ENCODE assay signal across 26 cellular contexts in the genomic region with DNA sequence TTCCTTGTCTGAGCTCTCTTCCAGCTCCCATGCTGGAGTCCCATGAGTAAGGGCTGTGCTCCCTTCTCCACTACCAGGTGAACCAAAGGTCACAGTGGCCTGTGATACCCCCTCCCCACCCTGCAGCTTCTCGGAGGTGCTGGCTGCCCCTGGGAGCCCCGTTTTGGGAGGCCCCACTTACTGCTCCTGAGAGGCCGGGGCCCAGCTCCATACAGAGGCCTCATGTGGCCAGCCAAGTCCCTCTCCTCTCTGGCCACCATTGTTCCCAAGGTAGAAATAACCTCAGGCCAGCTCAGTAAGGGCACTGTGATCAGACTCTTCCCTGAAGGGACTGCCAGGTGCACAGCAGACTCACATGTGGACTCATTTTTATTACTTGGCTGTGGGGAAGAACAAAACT. TPM values are rescaled to one million over a fixed set of nuclear protein-coding genes. Genes with fewer than 3 reads are reported as not detected.
DNase-seq lines count a peak whose midpoint lies in the region; ATAC-seq, FAIRE-seq and TF ChIP-seq lines count a peak whose summit lies in the region.
"Had no signal": no experiment of that assay in that cellular context is flagged by ENCODE, and none has a peak within 500 bp of the region (broad histone marks: within the 10 kb centered on the region; RNA-seq: fewer than 3 reads in every experiment).

No MANE protein-coding gene starts in this region.

- H3K4me3 ChIP-seq in HepG2 (replicated peaks in 1 of 3; ENCODE audit: insufficient read depth in 1 of 3, low read depth in 2 of 3, low read length in 3 of 3) (no peak overlapping the region), right lobe of liver (no peak overlapping the region)
- H3K4me3 ChIP-seq: dorsolateral prefrontal cortex had no signal

- TF ChIP-seq POLR2A in HepG2 (IDR thresholded peaks at IDR 0.05; ENCODE audit: insufficient read depth in 1 of 2, low read depth in 2 of 2, low read length in 2 of 2) (no peak), right lobe of liver (IDR thresholded peaks at IDR 0.05) (no peak)

- no peaks in the 10 kb centered on the region; a peak in 1 of 5 replicates for H3K27me3 ChIP-seq in HepG2 (ENCODE audit: control insufficient read depth in 1 of 2, insufficient read depth in 2 of 2, low read length in 2 of 2)
- H3K27me3 ChIP-seq in right lobe of liver = no peaks in the 10 kb centered on the region
- H3K27me3 ChIP-seq: dorsolateral prefrontal cortex, foreskin keratinocyte had no signal

- in situ Hi-C loops in HepG2 (cut with HindIII; ENCODE audit: extremely low pct_ligation_motif_present, low pct_unique_long_range_greater_than_20kb) = no loop called here

- H3K4me1 ChIP-seq in HepG2 (ENCODE audit: insufficient read depth, low read length) (peaks cover 52% of the 10 kb centered on the region), right lobe of liver (peaks cover 0 to 6% (median 0%) of the 10 kb centered on the region in 4 donors)
- H3K4me1 ChIP-seq: foreskin keratinocyte had no signal

- intact Hi-C loops in HepG2 (cut with micrococcal nuclease; ENCODE audit: unreplicated experiment) = no loop called here
- intact Hi-C loops in right lobe of liver (cut with DNase I) = no loop called here
- intact Hi-C loops in natural killer cell (cut with micrococcal nuclease) = no loop called here

- peaks cover 43% of the 10 kb centered on the region for H3K4me1 Mint-ChIP-seq in WTC11
- peaks cover 12 to 31% of the 10 kb centered on the region in 2 donors for H3K4me1 Mint-ChIP-seq in natural killer cell
- peaks cover 80% of the 10 kb centered on the region for H3K4me1 Mint-ChIP-seq in stimulated activated effector memory CD8-positive, alpha-beta T cell treated with anti-CD3 and anti-CD28 coated beads, Interleukin-12 subunit alpha, Interleukin-12 subunit beta, amount 100 ng/mL, for 72 hours

- H3K4me3 Mint-ChIP-seq in WTC11 (no peak overlapping the region), natural killer cell (peak overlapping the region; percentile 1)
- H3K4me3 Mint-ChIP-seq in stimulated activated effector memory CD8-positive, alpha-beta T cell treated with anti-CD3 and anti-CD28 coated beads, Interleukin-12 subunit alpha, Interleukin-12 subunit beta, amount 100 ng/mL, for 72 hours = peak overlapping the region; percentile 48
- H3K4me3 Mint-ChIP-seq: activated B cell treated with CpG ODN at 0.5 μM for 24 hours; activated naive CD4-positive, alpha-beta T cell treated with anti-CD3 and anti-CD28 coated beads for 36 hours; IgD-negative memory B cell; stimulated activated memory B cell treated with anti-CD40 and anti-IgM and Interleukin-4, amounts not matched to agents 10 μg/mL and 1 μg/mL and 100 μg/mL, for 72 hours had no signal

- WGBS in HepG2 (ENCODE audit: low lambda C conversion rate) = 72% methylated on average over 3 of the region's 3 CpGs
- WGBS in right lobe of liver (ENCODE audit: insufficient coverage, low coverage, low lambda C conversion rate, missing lambda C conversion rate) = no CpG with 5 or more reads among the region's 3 CpGs

- POLR2A ChIA-PET in HepG2 (lab: Yijun Ruan, JAX) (no interaction called here), WTC11 (lab: Charles Lee) (no interaction called here)

- CTCF ChIA-PET in HepG2 (lab: Yijun Ruan, JAX; ENCODE audit: low intra/inter-chr PET ratio, low total read pairs) = no interaction called here
- CTCF ChIA-PET in WTC11 (lab: Charles Lee) = interaction anchor here (0.7 to 2.5 kb wide), 5 partner anchors 21 to 214 kb away, joined by 3 to 11 read pairs (median 5); no protein-coding TSS in a partner anchor

- no peak for TF ChIP-seq RAD21 in HepG2 (CRISPR knock-in tag; IDR thresholded peaks at IDR 0.05)

- DNase-seq in HepG2 (ENCODE audit: low spot score) = no peak
- DNase-seq in right lobe of liver = no peak
- DNase-seq in WTC11 (ENCODE audit: low spot score) = no peak
- no peak for DNase-seq in natural killer cell
- no peak for DNase-seq in stimulated activated effector memory CD8-positive, alpha-beta T cell treated with anti-CD3 and anti-CD28 coated beads, Interleukin-12 subunit alpha, Interleukin-12 subunit beta, amount 100 ng/mL, for 72 hours (ENCODE audit: low spot score in 2 of 2)
- DNase-seq in activated CD4-positive, CD25-positive, alpha-beta regulatory T cell treated with anti-CD3 and anti-CD28 coated beads, Interleukin-2, amount 50 U/mL, for 72 hours = no peak
- no peak for DNase-seq in NCI-H2196 (lab: John Stamatoyannopoulos, UW; ENCODE audit: unreplicated experiment)
- DNase-seq: activated B cell treated with CpG ODN at 0.5 μM for 24 hours; activated naive CD4-positive, alpha-beta T cell treated with anti-CD3 and anti-CD28 coated beads for 36 hours; activated T-cell treated with anti-CD3 and anti-CD28 coated beads, Interleukin-2, amount 50 U/mL, for 1 hour; DMS 273 treated with DMSO at 0.1 percent for 48 hours; foreskin keratinocyte; GOT3; hypothalamus; mammary epithelial cell; NCI-H1436; NCI-H524; stimulated activated CD4-positive, alpha-beta T cell treated with anti-CD3 and anti-CD28 coated beads, Interleukin-1b, Interleukin-23, amount 100 ng/mL, for 48 hours; T1000 had no signal

- no peak overlapping the region for H2AFZ ChIP-seq in HepG2 (ENCODE audit: low read length)

- H3K27ac ChIP-seq in HepG2 (ENCODE audit: extremely low read length, insufficient read depth, low read length) (no peak overlapping the region), right lobe of liver (no peak overlapping the region)
- H3K27ac ChIP-seq: epithelial cell of prostate, foreskin keratinocyte had no signal

- peaks cover 5 to 7% of the 10 kb centered on the region in 2 experiments; a peak in 4 of 5 replicates for H3K36me3 ChIP-seq in HepG2 (replicated peaks in 1 of 2; ENCODE audit: control insufficient read depth in 1 of 2, insufficient read depth in 2 of 2, low read length in 2 of 2)
- no peaks in the 10 kb centered on the region for H3K36me3 ChIP-seq in right lobe of liver

- H3K36me3 Mint-ChIP-seq in WTC11 (no peaks in the 10 kb centered on the region; the same call in 1 of the 2 replicates), natural killer cell (no peaks in the 10 kb centered on the region)
- H3K36me3 Mint-ChIP-seq in stimulated activated effector memory CD8-positive, alpha-beta T cell treated with anti-CD3 and anti-CD28 coated beads, Interleukin-12 subunit alpha, Interleukin-12 subunit beta, amount 100 ng/mL, for 72 hours = peaks cover 4% of the 10 kb centered on the region
- H3K36me3 Mint-ChIP-seq: CD4-positive, alpha-beta memory T cell; IgD-negative memory B cell; stimulated activated memory B cell treated with anti-CD40 and anti-IgM and Interleukin-4, amounts not matched to agents 10 μg/mL and 1 μg/mL and 100 μg/mL, for 72 hours had no signal

- TF ChIP-seq CTCF in HepG2 (CRISPR knock-in tag; IDR thresholded peaks at IDR 0.05) = no peak
- TF ChIP-seq CTCF in right lobe of liver (IDR thresholded peaks at IDR 0.05) = no peak
- TF ChIP-seq CTCF in WTC11 (IDR thresholded peaks at IDR 0.05) = no peak
- TF ChIP-seq CTCF in natural killer cell (IDR thresholded peaks at IDR 0.05) = no peak

- H3K79me2 ChIP-seq in HepG2 (ENCODE audit: insufficient read depth, low read length) = peaks cover 67% of the 10 kb centered on the region

- no peak for TF ChIP-seq EP300 in HepG2 (IDR thresholded peaks at IDR 0.05; ENCODE audit: low read depth in 2 of 2, low read length in 2 of 2)
- TF ChIP-seq EP300 in HepG2 (CRISPR knock-in tag; IDR thresholded peaks at IDR 0.05; ENCODE audit: borderline replicate concordance) = no peak

- H4K20me1 ChIP-seq in HepG2 (ENCODE audit: insufficient read depth, low read length) = peaks cover 38% of the 10 kb centered on the region

- ATAC-seq in HepG2 = no peak
- no peak for ATAC-seq in right lobe of liver
- no peak for ATAC-seq in WTC11
- no peak for ATAC-seq in natural killer cell
- no peak for ATAC-seq in stimulated activated effector memory CD8-positive, alpha-beta T cell treated with anti-CD3 and anti-CD28 coated beads, Interleukin-12 subunit alpha, Interleukin-12 subunit beta, amount 100 ng/mL, for 72 hours
- ATAC-seq in GM21390 (IDR thresholded peaks at IDR 0.05; ENCODE audit: unreplicated experiment) = no peak
- ATAC-seq: foreskin keratinocyte; stimulated activated memory B cell treated with anti-CD40 and anti-IgM and Interleukin-4, amounts not matched to agents 10 μg/mL and 1 μg/mL and 100 μg/mL, for 72 hours had no signal

- H3K27ac Mint-ChIP-seq in WTC11 = 0 out of 2 replicates have a peak overlapping the region, but pooled peaks have one; percentile 82
- peak overlapping the region in 1 of 2 donors; percentile 58 for H3K27ac Mint-ChIP-seq in natural killer cell
- peak overlapping the region; percentile 85 for H3K27ac Mint-ChIP-seq in stimulated activated effector memory CD8-positive, alpha-beta T cell treated with anti-CD3 and anti-CD28 coated beads, Interleukin-12 subunit alpha, Interleukin-12 subunit beta, amount 100 ng/mL, for 72 hours
- H3K27ac Mint-ChIP-seq: activated B cell treated with CpG ODN at 0.5 μM for 24 hours; activated naive CD4-positive, alpha-beta T cell treated with anti-CD3 and anti-CD28 coated beads for 36 hours; IgD-negative memory B cell; stimulated activated memory B cell treated with anti-CD40 and anti-IgM and Interleukin-4, amounts not matched to agents 10 μg/mL and 1 μg/mL and 100 μg/mL, for 72 hours had no signal

- no peaks in the 10 kb centered on the region for H3K9me3 Mint-ChIP-seq in WTC11
- H3K9me3 Mint-ChIP-seq in natural killer cell = no peaks in the 10 kb centered on the region
- no peaks in the 10 kb centered on the region for H3K9me3 Mint-ChIP-seq in stimulated activated effector memory CD8-positive, alpha-beta T cell treated with anti-CD3 and anti-CD28 coated beads, Interleukin-12 subunit alpha, Interleukin-12 subunit beta, amount 100 ng/mL, for 72 hours
- H3K9me3 Mint-ChIP-seq: activated B cell treated with CpG ODN at 0.5 μM for 24 hours; activated naive CD4-positive, alpha-beta T cell treated with anti-CD3 and anti-CD28 coated beads for 36 hours; CD4-positive, alpha-beta memory T cell; IgD-negative memory B cell; stimulated activated memory B cell treated with anti-CD40 and anti-IgM and Interleukin-4, amounts not matched to agents 10 μg/mL and 1 μg/mL and 100 μg/mL, for 72 hours had no signal

- H3K9ac ChIP-seq in HepG2 (ENCODE audit: insufficient read depth, low read depth, low read length) = no peak overlapping the region

- peaks cover 5% of the 10 kb centered on the region; the same call in 1 of the 2 replicates for H3K27me3 Mint-ChIP-seq in WTC11 (ENCODE audit: low read depth)
- H3K27me3 Mint-ChIP-seq in natural killer cell (ENCODE audit: low read depth in 2 of 2) = peaks cover 0 to 17% of the 10 kb centered on the region in 2 donors
- H3K27me3 Mint-ChIP-seq: activated B cell treated with CpG ODN at 0.5 μM for 24 hours; CD4-positive, alpha-beta memory T cell; stimulated activated memory B cell treated with anti-CD40 and anti-IgM and Interleukin-4, amounts not matched to agents 10 μg/mL and 1 μg/mL and 100 μg/mL, for 72 hours had no signal

- H3K9me3 ChIP-seq in HepG2 (ENCODE audit: low read length) (no peaks in the 10 kb centered on the region), right lobe of liver (no peaks in the 10 kb centered on the region)

- no peak for FAIRE-seq in HepG2 (lab: Jason Lieb, UNC)
- FAIRE-seq: keratinocyte had no signal

- no peak overlapping the region for H3K4me2 ChIP-seq in HepG2 (ENCODE audit: low read depth, low read length)

- BruUV-seq in HepG2 (replicated peaks; lab: Mats Ljungman, UMichigan) = no TSS peak

RNA-seq across cellular contexts. Expression of a gene that starts 6.0 kb away (rescaled TPM):
- total RNA-seq in HepG2 (2016; rRNA removed; fragmentation: Illumina TruSeq; extraction: Trizol) (8.7 and 9.4 TPM in 2 replicates), right lobe of liver (10 to 100 TPM in 3 of 6 experiments, 1 to 10 TPM in 3; 4.5 to 12.7 (median 9.0) TPM), WTC11 (2021) (14.0 to 16.0 TPM (median 14.3 TPM) in 3 replicates), natural killer cell (10 to 100 TPM in 2 of 3 donors, 1 to 10 TPM in 1; 4.9 to 15.9 (median 11.2) TPM)
- 3.7 and 4.2 TPM in 2 replicates for total RNA-seq in HepG2 (2016; cell fraction: cytosol; rRNA removed; fragmentation: Illumina TruSeq; extraction: Trizol; ENCODE audit: low read depth)
- total RNA-seq in HepG2 (2016; cell fraction: insoluble cytoplasmic fraction; rRNA removed; fragmentation: Illumina TruSeq; extraction: Trizol) = 8.6 and 9.1 TPM in 2 replicates
- 10.0 and 13.0 TPM in 2 replicates for total RNA-seq in HepG2 (2016; cell fraction: membrane; rRNA removed; fragmentation: Illumina TruSeq; extraction: Trizol)
- 6.7 and 7.5 TPM in 2 replicates for total RNA-seq in HepG2 (2016; cell fraction: nucleus; rRNA removed; fragmentation: Illumina TruSeq; extraction: Trizol)
- 21.9 and 22.9 TPM in 2 replicates for polyA plus RNA-seq in HepG2 (2011; rRNA removed)
- 17.5 and 19.5 TPM in 2 replicates for polyA plus RNA-seq in HepG2 (2011; cell fraction: cytosol; rRNA removed)
- 19.6 and 23.6 TPM in 2 replicates for polyA plus RNA-seq in HepG2 (2011; cell fraction: nucleus; rRNA removed)
- polyA plus RNA-seq in HepG2 (2012) = 25.5 and 27.1 TPM in 2 replicates
- 2.1 TPM in 2 replicates for polyA plus RNA-seq in HepG2 (2016; cell fraction: cytosol; fragmentation: Illumina TruSeq; extraction: Trizol; ENCODE audit: low read depth)
- polyA plus RNA-seq in HepG2 (2016; cell fraction: insoluble cytoplasmic fraction; fragmentation: Illumina TruSeq; extraction: Trizol; ENCODE audit: low read depth) = 8.6 and 12.8 TPM in 2 replicates
- 5.8 and 6.9 TPM in 2 replicates for polyA plus RNA-seq in HepG2 (2016; cell fraction: membrane; fragmentation: Illumina TruSeq; extraction: Trizol; ENCODE audit: low read depth)
- polyA plus RNA-seq in HepG2 (2016; cell fraction: nucleus; fragmentation: Illumina TruSeq; extraction: Trizol; ENCODE audit: insufficient read depth, low read depth) = 10.7 and 10.8 TPM in 2 replicates
- 29.9 and 45.2 TPM in 2 replicates for polyA minus RNA-seq in HepG2 (2011; rRNA and poly(A)+ RNA removed; ENCODE audit: low replicate concordance)
- polyA minus RNA-seq in HepG2 (2011; cell fraction: cytosol; rRNA and poly(A)+ RNA removed) = 12.6 and 13.2 TPM in 2 replicates
- 14.7 and 18.7 TPM in 2 replicates for polyA minus RNA-seq in HepG2 (2011; cell fraction: nucleus; rRNA and poly(A)+ RNA removed)

RNA-seq across cellular contexts. Expression of a gene that starts 35.3 kb away (rescaled TPM):
- total RNA-seq in HepG2 (2016; rRNA removed; fragmentation: Illumina TruSeq; extraction: Trizol) (22.2 and 34.9 TPM in 2 replicates), right lobe of liver (10 to 100 TPM; 33.1 to 73.4 (median 56.6) TPM), WTC11 (2021) (23.1 to 25.9 TPM (median 23.6 TPM) in 3 replicates), natural killer cell (10 to 100 TPM; 15.3 to 22.3 (median 19.8) TPM)
- total RNA-seq in HepG2 (2016; cell fraction: cytosol; rRNA removed; fragmentation: Illumina TruSeq; extraction: Trizol; ENCODE audit: low read depth) = 11.0 and 15.1 TPM in 2 replicates
- total RNA-seq in HepG2 (2016; cell fraction: insoluble cytoplasmic fraction; rRNA removed; fragmentation: Illumina TruSeq; extraction: Trizol) = 21.1 and 36.4 TPM in 2 replicates
- 13.2 and 15.3 TPM in 2 replicates for total RNA-seq in HepG2 (2016; cell fraction: membrane; rRNA removed; fragmentation: Illumina TruSeq; extraction: Trizol)
- 42.2 and 47.8 TPM in 2 replicates for total RNA-seq in HepG2 (2016; cell fraction: nucleus; rRNA removed; fragmentation: Illumina TruSeq; extraction: Trizol)
- 37.4 and 42.8 TPM in 2 replicates for polyA plus RNA-seq in HepG2 (2011; rRNA removed)
- polyA plus RNA-seq in HepG2 (2011; cell fraction: cytosol; rRNA removed) = 13.2 and 17.2 TPM in 2 replicates
- polyA plus RNA-seq in HepG2 (2011; cell fraction: nucleus; rRNA removed) = 139 and 168 TPM in 2 replicates
- polyA plus RNA-seq in HepG2 (2012) = 18.2 and 24.8 TPM in 2 replicates
- 6.1 and 6.5 TPM in 2 replicates for polyA plus RNA-seq in HepG2 (2016; cell fraction: cytosol; fragmentation: Illumina TruSeq; extraction: Trizol; ENCODE audit: low read depth)
- 23.9 and 25.9 TPM in 2 replicates for polyA plus RNA-seq in HepG2 (2016; cell fraction: insoluble cytoplasmic fraction; fragmentation: Illumina TruSeq; extraction: Trizol; ENCODE audit: low read depth)
- polyA plus RNA-seq in HepG2 (2016; cell fraction: membrane; fragmentation: Illumina TruSeq; extraction: Trizol; ENCODE audit: low read depth) = 8.0 and 9.0 TPM in 2 replicates
- polyA plus RNA-seq in HepG2 (2016; cell fraction: nucleus; fragmentation: Illumina TruSeq; extraction: Trizol; ENCODE audit: insufficient read depth, low read depth) = 68.3 and 69.6 TPM in 2 replicates
- 36.5 and 73.0 TPM in 2 replicates for polyA minus RNA-seq in HepG2 (2011; rRNA and poly(A)+ RNA removed; ENCODE audit: low replicate concordance)
- polyA minus RNA-seq in HepG2 (2011; cell fraction: cytosol; rRNA and poly(A)+ RNA removed) = 12.6 and 13.0 TPM in 2 replicates
- polyA minus RNA-seq in HepG2 (2011; cell fraction: nucleus; rRNA and poly(A)+ RNA removed) = 49.6 and 54.8 TPM in 2 replicates
